9 cellular contexts compared by ENCODE assay signal in the genomic region with DNA sequence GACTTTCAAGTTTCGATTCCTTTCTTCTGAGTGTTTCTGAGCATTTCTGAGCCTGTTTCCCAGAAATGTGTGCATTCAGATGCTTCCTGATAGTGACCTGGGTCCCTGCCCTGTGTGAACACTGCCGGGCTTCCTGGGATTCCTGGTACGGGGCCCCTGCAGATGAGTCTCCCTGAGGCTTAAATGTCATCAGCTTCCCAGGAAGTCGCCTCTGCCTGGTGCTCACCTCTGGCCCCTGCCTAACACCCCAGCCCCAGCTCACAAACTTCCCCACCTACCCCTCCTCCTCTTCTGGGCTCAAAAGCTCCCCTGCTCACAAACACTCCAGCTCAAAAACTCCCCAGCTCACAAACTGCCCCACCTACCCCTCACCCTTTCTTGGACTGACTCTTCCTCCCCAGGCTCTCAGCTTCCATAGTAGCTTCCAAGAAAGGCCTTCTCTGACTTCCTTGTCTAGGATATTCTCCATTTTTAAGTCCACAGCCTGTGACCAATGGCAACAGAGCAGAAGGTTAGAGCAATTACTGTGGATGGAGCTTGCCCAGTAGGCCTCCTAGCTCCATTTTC. TPM values are rescaled to one million over a fixed set of nuclear protein-coding genes. Genes with fewer than 3 reads are reported as not detected.
DNase-seq lines count a peak whose midpoint lies in the region; ATAC-seq and TF ChIP-seq lines count a peak whose summit lies in the region.
"Had no signal": no experiment of that assay in that cellular context is flagged by ENCODE, and none has a peak within 500 bp of the region (broad histone marks: within the 10 kb centered on the region; RNA-seq: fewer than 3 reads in every experiment).

No MANE protein-coding gene starts in this region.

- TF ChIP-seq POLR2A in ovary (IDR thresholded peaks at IDR 0.05) = no peak

- peak overlapping the region; percentile 55 for H3K4me3 Mint-ChIP-seq in T-helper 1 cell treated with Interleukin-12 subunit alpha and Interleukin-12 subunit beta and Interleukin-4 antibody, amounts not matched to agents 30 μg/mL and 1 μg/mL, for 36 hours
- H3K4me3 Mint-ChIP-seq: activated CD8-positive, alpha-beta T cell treated with anti-CD3 and anti-CD28 coated beads, Interleukin-2, amount 10 ng/mL, durations not matched to agents 7 days and 5 days had no signal

- no peaks in the 10 kb centered on the region for H3K36me3 Mint-ChIP-seq in T-helper 1 cell treated with Interleukin-12 subunit alpha and Interleukin-12 subunit beta and Interleukin-4 antibody, amounts not matched to agents 30 μg/mL and 1 μg/mL, for 36 hours (ENCODE audit: low read depth)

- H3K4me3 ChIP-seq in esophagus (ENCODE audit: low read depth in 1 of 2, low read length in 2 of 2) (no peak overlapping the region), ovary (no peak overlapping the region)

- H3K27ac ChIP-seq in esophagus (ENCODE audit: low read depth in 2 of 2, low read length in 1 of 2) (peak overlapping the region; percentile 24 to 45), ovary (peak overlapping the region; percentile 51 to 55)

- peak; percentile 43 for DNase-seq in HCEC 1CT
- DNase-seq in ovary = peak in 4 of 5 donors; percentile 26 to 53 (median 44)
- DNase-seq in A172 (ENCODE audit: low spot score) = no peak
- DNase-seq: activated CD8-positive, alpha-beta T cell treated with anti-CD3 and anti-CD28 coated beads, Interleukin-2, amount 10 ng/mL, durations not matched to agents 7 days and 5 days had no signal

- 30 to 43% methylated on average over 4 of the region's 4 CpGs for WGBS in esophagus, 2 donors
- WGBS in ovary, 3 donors = 11 to 13% (median 12%) methylated on average over 4 of the region's 4 CpGs

- H3K9me3 Mint-ChIP-seq in T-helper 1 cell treated with Interleukin-12 subunit alpha and Interleukin-12 subunit beta and Interleukin-4 antibody, amounts not matched to agents 30 μg/mL and 1 μg/mL, for 36 hours = no peaks in the 10 kb centered on the region

- intact Hi-C loops in ovary (cut with DNase I) = no loop called here

- ATAC-seq in GM18498 (IDR thresholded peaks at IDR 0.05; ENCODE audit: unreplicated experiment) (no peak), HG03520 (IDR thresholded peaks at IDR 0.05; ENCODE audit: unreplicated experiment) (no peak), GM21390 (IDR thresholded peaks at IDR 0.05; ENCODE audit: unreplicated experiment) (no peak)
- ATAC-seq: activated CD8-positive, alpha-beta T cell treated with anti-CD3 and anti-CD28 coated beads, Interleukin-2, amount 10 ng/mL, durations not matched to agents 7 days and 5 days had no signal

- no peaks in the 10 kb centered on the region for H3K27me3 ChIP-seq in esophagus (ENCODE audit: control insufficient read depth in 1 of 2, insufficient read depth in 2 of 2, low read length in 2 of 2)
- no peaks in the 10 kb centered on the region for H3K27me3 ChIP-seq in ovary

- H3K27me3 Mint-ChIP-seq in T-helper 1 cell treated with Interleukin-12 subunit alpha and Interleukin-12 subunit beta and Interleukin-4 antibody, amounts not matched to agents 30 μg/mL and 1 μg/mL, for 36 hours (ENCODE audit: low read depth) = peaks cover 3% of the 10 kb centered on the region

- H3K9me3 ChIP-seq in esophagus (ENCODE audit: control insufficient read depth in 2 of 2, insufficient read depth in 1 of 2, low read depth in 1 of 2, low read length in 1 of 2) (no peaks in the 10 kb centered on the region), ovary (no peaks in the 10 kb centered on the region)

- peak overlapping the region; percentile 89 for H3K27ac Mint-ChIP-seq in T-helper 1 cell treated with Interleukin-12 subunit alpha and Interleukin-12 subunit beta and Interleukin-4 antibody, amounts not matched to agents 30 μg/mL and 1 μg/mL, for 36 hours
- H3K27ac Mint-ChIP-seq: activated CD8-positive, alpha-beta T cell treated with anti-CD3 and anti-CD28 coated beads, Interleukin-2, amount 10 ng/mL, durations not matched to agents 7 days and 5 days had no signal

- peaks cover 0 to 9% of the 10 kb centered on the region in 2 donors for H3K4me1 ChIP-seq in esophagus (ENCODE audit: control insufficient read depth in 2 of 2, insufficient read depth in 2 of 2, low read length in 1 of 2)
- peaks cover 17% of the 10 kb centered on the region for H3K4me1 ChIP-seq in ovary (ENCODE audit: insufficient read depth)

- peaks cover 10% of the 10 kb centered on the region for H3K4me1 Mint-ChIP-seq in T-helper 1 cell treated with Interleukin-12 subunit alpha and Interleukin-12 subunit beta and Interleukin-4 antibody, amounts not matched to agents 30 μg/mL and 1 μg/mL, for 36 hours (ENCODE audit: low read depth)

- H3K36me3 ChIP-seq in esophagus (ENCODE audit: control insufficient read depth in 2 of 2, insufficient read depth in 2 of 2, low read length in 1 of 2) (no peaks in the 10 kb centered on the region), ovary (no peaks in the 10 kb centered on the region)

- TF ChIP-seq CTCF in ovary (IDR thresholded peaks at IDR 0.05) = no peak

- TF ChIP-seq EP300 in ovary (IDR thresholded peaks at IDR 0.05) = no peak

RNA-seq across cellular contexts. Expression of a gene that starts 42.0 kb away (rescaled TPM):
- polyA plus RNA-seq in esophagus (1 to 10 TPM; 5.1 to 8.6 TPM), ovary (10 to 100 TPM; 19.8 to 74.6 TPM)
- total RNA-seq in ovary = 100 to 1,000 TPM in 3 of 7 donors, 10 to 100 TPM in 4; 15.0 to 320 (median 52.8) TPM
- 13.9 and 27.0 TPM in 2 replicates for total RNA-seq in A172 (2014; rRNA removed; shearing (Covaris generic))
